In the genomic region with DNA sequence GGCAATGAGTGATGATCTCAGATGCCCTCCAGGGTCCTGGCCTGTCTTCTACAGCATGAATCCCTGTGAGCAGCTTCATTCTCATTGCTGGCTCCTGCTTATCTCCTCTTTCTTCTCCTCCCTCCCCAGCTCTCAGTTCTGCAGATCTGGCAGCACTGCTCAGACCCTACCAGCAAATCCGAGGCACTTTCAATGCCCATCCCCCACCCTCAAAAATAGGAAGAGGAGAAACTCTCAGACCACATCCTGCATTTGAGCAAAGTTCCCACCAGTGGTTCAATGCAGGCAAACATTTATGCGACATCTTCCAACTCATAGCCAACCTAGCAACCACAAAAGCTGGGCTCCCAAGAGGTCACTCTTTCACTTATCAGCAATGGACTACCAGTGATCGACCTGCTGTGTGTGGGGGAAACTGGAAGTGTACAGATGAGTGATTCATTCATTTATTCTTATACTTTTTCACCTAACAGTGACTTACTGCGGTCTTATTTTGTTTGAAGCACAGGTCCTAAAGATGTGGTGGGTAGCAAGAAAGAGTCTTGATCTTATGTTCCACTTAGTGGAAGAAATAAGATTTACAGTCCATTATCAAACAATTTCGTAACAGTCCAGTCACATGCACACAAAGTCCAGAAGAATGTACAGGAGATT, we compare ENCODE assay signal across 8 cellular contexts. TPM values are rescaled to one million over a fixed set of nuclear protein-coding genes. Genes with fewer than 3 reads are reported as not detected.
DNase-seq lines count a peak whose midpoint lies in the region; ATAC-seq and TF ChIP-seq lines count a peak whose summit lies in the region.

No MANE protein-coding gene starts in this region.

- WGBS in esophagus muscularis mucosa = 55% methylated on average over 5 of the region's 5 CpGs

- no peaks in the 10 kb centered on the region for H3K27me3 Mint-ChIP-seq in CD4-positive, CD25-positive, alpha-beta regulatory T cell

- intact Hi-C loops in esophagus muscularis mucosa (cut with DNase I) = loop anchor here (2.0 to 10.0 kb wide), 2 partner anchors 175 to 543 kb away; no protein-coding TSS in a partner anchor

- H3K36me3 ChIP-seq in CD4-positive, CD25-positive, alpha-beta regulatory T cell (ENCODE audit: control insufficient read depth, insufficient read depth, low read length) = no peaks in the 10 kb centered on the region
- H3K36me3 ChIP-seq in H7 (replicated peaks; ENCODE audit: control insufficient read depth, insufficient read depth, low read length) (no peaks in the 10 kb centered on the region), esophagus muscularis mucosa (no peaks in the 10 kb centered on the region)

- TF ChIP-seq CTCF in foreskin keratinocyte (conservative IDR thresholded peaks at IDR 0.05) (peak; percentile 3), esophagus muscularis mucosa (IDR thresholded peaks at IDR 0.05) (no peak)

- H3K27me3 ChIP-seq in CD4-positive, CD25-positive, alpha-beta regulatory T cell (ENCODE audit: control insufficient read depth, insufficient read depth, low read length) = no peaks in the 10 kb centered on the region
- H3K27me3 ChIP-seq in foreskin keratinocyte (no peaks in the 10 kb centered on the region), H7 (ENCODE audit: control insufficient read depth, insufficient read depth, low read length) (peaks cover 2% of the 10 kb centered on the region; the same call in 1 of the 2 replicates), esophagus muscularis mucosa (peaks cover 0 to 6% (median 0%) of the 10 kb centered on the region in 4 donors)

- peak overlapping the region; percentile 81 to 89 (median 85) for H3K4me3 Mint-ChIP-seq in CD4-positive, CD25-positive, alpha-beta regulatory T cell

- peak overlapping the region; percentile 79 for H3K4me3 ChIP-seq in CD4-positive, CD25-positive, alpha-beta regulatory T cell (ENCODE audit: low read depth, low read length)
- H3K4me3 ChIP-seq in H7 (ENCODE audit: insufficient read depth, low read depth, low read length) (no peak overlapping the region), esophagus muscularis mucosa (no peak overlapping the region)

- peaks cover 0 to 9% (median 0%) of the 10 kb centered on the region in 7 donors for H3K9me3 Mint-ChIP-seq in CD4-positive, CD25-positive, alpha-beta regulatory T cell

- peaks cover 51 to 96% (median 81%) of the 10 kb centered on the region in 4 donors for H3K4me1 Mint-ChIP-seq in CD4-positive, CD25-positive, alpha-beta regulatory T cell

- no peaks in the 10 kb centered on the region for H3K36me3 Mint-ChIP-seq in CD4-positive, CD25-positive, alpha-beta regulatory T cell

- H3K27ac Mint-ChIP-seq in CD4-positive, CD25-positive, alpha-beta regulatory T cell = peak overlapping the region; percentile 93 to 98 (median 95)

- ATAC-seq in CD4-positive, CD25-positive, alpha-beta regulatory T cell (ENCODE audit: low read depth in 2 of 2) = peak; percentile 28 to 32
- ATAC-seq in GM18907 (IDR thresholded peaks at IDR 0.05; ENCODE audit: unreplicated experiment) = peak; percentile 64
- ATAC-seq in HG03064 (IDR thresholded peaks at IDR 0.05; ENCODE audit: low read depth, unreplicated experiment) = peak; percentile 49
- no peak for ATAC-seq in foreskin keratinocyte

- H3K4me1 ChIP-seq in CD4-positive, CD25-positive, alpha-beta regulatory T cell (ENCODE audit: control insufficient read depth, insufficient read depth, low read length, poor library complexity, severe bottlenecking) = peaks cover 92% of the 10 kb centered on the region
- no peaks in the 10 kb centered on the region for H3K4me1 ChIP-seq in foreskin keratinocyte
- H3K4me1 ChIP-seq in esophagus muscularis mucosa = peaks cover 0 to 12% (median 11%) of the 10 kb centered on the region in 4 donors

- TF ChIP-seq EP300 in esophagus muscularis mucosa (IDR thresholded peaks at IDR 0.05) = no peak

- peak in 2 of 3 donors; percentile 64 to 77 for DNase-seq in CD4-positive, CD25-positive, alpha-beta regulatory T cell
- DNase-seq in SKM-1 (lab: John Stamatoyannopoulos, UW; ENCODE audit: unreplicated experiment) (peak; percentile 77), foreskin keratinocyte (peak in 1 of 2 donors; percentile 39), H7 (no peak), NCI-H2227 (lab: John Stamatoyannopoulos, UW; ENCODE audit: unreplicated experiment) (no peak), esophagus muscularis mucosa (ENCODE audit: extremely low spot score) (no peak)

- H3K27ac ChIP-seq in CD4-positive, CD25-positive, alpha-beta regulatory T cell (ENCODE audit: insufficient read depth, low read length, poor library complexity, severe bottlenecking) = peak overlapping the region; percentile 85
- H3K27ac ChIP-seq in foreskin keratinocyte = no peak overlapping the region
- H3K27ac ChIP-seq in esophagus muscularis mucosa (replicated peaks in 1 of 4) = no peak overlapping the region

- TF ChIP-seq POLR2A in esophagus muscularis mucosa (IDR thresholded peaks at IDR 0.05; ENCODE audit: low read depth) = no peak

- no peaks in the 10 kb centered on the region for H3K9me3 ChIP-seq in CD4-positive, CD25-positive, alpha-beta regulatory T cell (ENCODE audit: control insufficient read depth in 2 of 2, low read length in 2 of 2)
- H3K9me3 ChIP-seq in esophagus muscularis mucosa = no peaks in the 10 kb centered on the region

RNA-seq across cellular contexts. Expression of gene CHI3L2, which starts 5.8 kb away (rescaled TPM):
- 5.0 TPM for total RNA-seq in CD4-positive, CD25-positive, alpha-beta regulatory T cell
- 10 to 100 TPM in 2 of 4 donors, 1 to 10 TPM in 2; 7.6 to 15.8 (median 12.5) TPM for polyA plus RNA-seq in CD4-positive, CD25-positive, alpha-beta regulatory T cell
- total RNA-seq in foreskin keratinocyte (0.28 and 0.48 TPM in 2 replicates), esophagus muscularis mucosa (1 to 10 TPM in 2 of 4 donors, not detected in 2; 1.7 to 5.4 TPM)
- 0.49 and 0.50 TPM in 2 replicates for polyA plus RNA-seq in foreskin keratinocyte
- not detected in 2 replicates for total RNA-seq in H7 (2014; rRNA removed; shearing (Covaris generic))

RNA-seq across cellular contexts. Expression of gene DENND2D, which starts 21.3 kb away (rescaled TPM):
- 83.8 TPM for total RNA-seq in CD4-positive, CD25-positive, alpha-beta regulatory T cell
- 100 to 1,000 TPM in 3 of 4 donors, 10 to 100 TPM in 1; 85.6 to 196 (median 119) TPM for polyA plus RNA-seq in CD4-positive, CD25-positive, alpha-beta regulatory T cell
- total RNA-seq in foreskin keratinocyte = 13.3 and 17.2 TPM in 2 replicates
- polyA plus RNA-seq in foreskin keratinocyte = 9.7 and 12.7 TPM in 2 replicates
- total RNA-seq in H7 (2014; rRNA removed; shearing (Covaris generic)) = not detected in 2 replicates
- 10 to 100 TPM in 1 of 4 donors, 1 to 10 TPM in 3; 4.0 to 13.8 (median 5.2) TPM for total RNA-seq in esophagus muscularis mucosa

Comparison
In these comparisons a context has a peak if more than half of its experiments do, and no peak if none do; other contexts are left out.
1. DNase-seq: peak in CD4-positive, CD25-positive, alpha-beta regulatory T cell (2 of 3) and SKM-1 (single experiment); none in H7 (single experiment), NCI-H2227 (single experiment) and esophagus muscularis mucosa (single experiment).